In genomic region chr5:111618644-111619271, GRCh38 we compare ENCODE assay signal across 14 cellular contexts.
"Had no signal": no experiment of that assay in that cellular context is flagged by ENCODE, and none has a peak within 500 bp of the region (broad histone marks: within the 10 kb centered on the region; RNA-seq: fewer than 3 reads in every experiment).

No MANE protein-coding gene starts in this region.

- H3K36me3 ChIP-seq: sigmoid colon, spleen had no signal

- H3K4me3 Mint-ChIP-seq: activated naive CD8-positive, alpha-beta T cell treated with anti-CD3 and anti-CD28 coated beads, Interleukin-2, amount 10 ng/mL, durations not matched to agents 7 days and 5 days; activated T-helper 1 cell treated with anti-CD3 and anti-CD28 coated beads, Interleukin-12 subunit alpha, Interleukin-12 subunit beta, Interleukin-2, Interleukin-4 antibody, amounts not matched to agents 30 ng/mL and 10 ng/mL and 1 ng/mL, durations not matched to agents 14 hours and 24 hours and 36 hours; endodermal cell; naive thymus-derived CD8-positive, alpha-beta T cell; stimulated activated naive B cell treated with anti-CD40 and anti-IgM and Interleukin-4, amounts not matched to agents 10 μg/mL and 1 μg/mL and 100 μg/mL, for 72 hours had no signal

- H3K27me3 Mint-ChIP-seq: stimulated activated naive B cell treated with anti-CD40 and anti-IgM and Interleukin-4, amounts not matched to agents 10 μg/mL and 1 μg/mL and 100 μg/mL, for 72 hours had no signal

- DNase-seq: activated naive CD8-positive, alpha-beta T cell treated with anti-CD3 and anti-CD28 coated beads, Interleukin-2, amount 10 ng/mL, durations not matched to agents 7 days and 5 days; body of pancreas; caudate nucleus; endodermal cell; erythroblast; mesendoderm; naive thymus-derived CD8-positive, alpha-beta T cell; nucleus accumbens; sigmoid colon; spleen; stimulated activated naive B cell treated with anti-CD40 and anti-IgM and Interleukin-4, amounts not matched to agents 10 μg/mL and 1 μg/mL and 100 μg/mL, for 72 hours had no signal

- ATAC-seq: activated CD4-positive, CD25-positive, alpha-beta regulatory T cell treated with anti-CD3 and anti-CD28 coated beads, Interleukin-2, amount 50 U/mL, for 24 hours; body of pancreas; naive thymus-derived CD8-positive, alpha-beta T cell; stimulated activated naive B cell treated with anti-CD40 and anti-IgM and Interleukin-4, amounts not matched to agents 10 μg/mL and 1 μg/mL and 100 μg/mL, for 72 hours had no signal

- H3K27me3 ChIP-seq: body of pancreas, hepatocyte, sigmoid colon, spleen had no signal

- H3K4me1 ChIP-seq: body of pancreas, sigmoid colon, spleen had no signal

- H3K4me1 Mint-ChIP-seq: activated naive CD8-positive, alpha-beta T cell treated with anti-CD3 and anti-CD28 coated beads, Interleukin-2, amount 10 ng/mL, durations not matched to agents 7 days and 5 days; endodermal cell; naive thymus-derived CD8-positive, alpha-beta T cell; stimulated activated naive B cell treated with anti-CD40 and anti-IgM and Interleukin-4, amounts not matched to agents 10 μg/mL and 1 μg/mL and 100 μg/mL, for 72 hours had no signal

- H3K27ac ChIP-seq: body of pancreas, hepatocyte, sigmoid colon, spleen had no signal

- H3K9me3 ChIP-seq: body of pancreas, sigmoid colon, spleen had no signal

- H3K36me3 Mint-ChIP-seq: activated naive CD8-positive, alpha-beta T cell treated with anti-CD3 and anti-CD28 coated beads, Interleukin-2, amount 10 ng/mL, durations not matched to agents 7 days and 5 days; stimulated activated naive B cell treated with anti-CD40 and anti-IgM and Interleukin-4, amounts not matched to agents 10 μg/mL and 1 μg/mL and 100 μg/mL, for 72 hours had no signal

- H3K4me3 ChIP-seq: body of pancreas, hepatocyte, sigmoid colon, spleen had no signal

- H3K9me3 Mint-ChIP-seq: activated naive CD8-positive, alpha-beta T cell treated with anti-CD3 and anti-CD28 coated beads, Interleukin-2, amount 10 ng/mL, durations not matched to agents 7 days and 5 days; activated T-helper 1 cell treated with anti-CD3 and anti-CD28 coated beads, Interleukin-12 subunit alpha, Interleukin-12 subunit beta, Interleukin-2, Interleukin-4 antibody, amounts not matched to agents 30 ng/mL and 10 ng/mL and 1 ng/mL, durations not matched to agents 14 hours and 24 hours and 36 hours; endodermal cell; stimulated activated naive B cell treated with anti-CD40 and anti-IgM and Interleukin-4, amounts not matched to agents 10 μg/mL and 1 μg/mL and 100 μg/mL, for 72 hours had no signal

- H3K27ac Mint-ChIP-seq: activated naive CD8-positive, alpha-beta T cell treated with anti-CD3 and anti-CD28 coated beads, Interleukin-2, amount 10 ng/mL, durations not matched to agents 7 days and 5 days; activated T-helper 1 cell treated with anti-CD3 and anti-CD28 coated beads, Interleukin-12 subunit alpha, Interleukin-12 subunit beta, Interleukin-2, Interleukin-4 antibody, amounts not matched to agents 30 ng/mL and 10 ng/mL and 1 ng/mL, durations not matched to agents 14 hours and 24 hours and 36 hours; endodermal cell; naive thymus-derived CD8-positive, alpha-beta T cell; stimulated activated naive B cell treated with anti-CD40 and anti-IgM and Interleukin-4, amounts not matched to agents 10 μg/mL and 1 μg/mL and 100 μg/mL, for 72 hours had no signal
